In genomic region chr12:79191391-79191790, GRCh38 we compare ENCODE assay signal across 18 cellular contexts.
DNase-seq lines count a peak whose midpoint lies in the region; ATAC-seq and TF ChIP-seq lines count a peak whose summit lies in the region.
"Had no signal": no experiment of that assay in that cellular context is flagged by ENCODE, and none has a peak within 500 bp of the region (broad histone marks: within the 10 kb centered on the region; RNA-seq: fewer than 3 reads in every experiment).

No MANE protein-coding gene starts in this region.

- H3K36me3 ChIP-seq in spleen = no peaks in the 10 kb centered on the region

- ATAC-seq in GM18511 (IDR thresholded peaks at IDR 0.05; ENCODE audit: unreplicated experiment) (peak; percentile 48), GM19351 (IDR thresholded peaks at IDR 0.05; ENCODE audit: unreplicated experiment) (peak; percentile 53), HG03520 (IDR thresholded peaks at IDR 0.05; ENCODE audit: unreplicated experiment) (peak; percentile 75), memory B cell (ENCODE audit: low read depth) (peak; percentile 43), HG02678 (IDR thresholded peaks at IDR 0.05; ENCODE audit: unreplicated experiment) (no peak), GM18505 (IDR thresholded peaks at IDR 0.05; ENCODE audit: unreplicated experiment) (no peak)
- ATAC-seq: A549, Panc1, T-cell had no signal

- no peak for DNase-seq in memory B cell (ENCODE audit: low spot score in 2 of 2)
- DNase-seq in spleen = no peak
- DNase-seq: DMS 273 treated with DMSO at 0.1 percent for 48 hours, MV-4-11, NCI-H1417 treated with DMSO at 0.1 percent for 48 hours, NCI-H2081, NCI-H774, T-cell had no signal

- no peak for TF ChIP-seq CTCF in spleen (IDR thresholded peaks at IDR 0.05 in 8 of 11, conservative IDR thresholded peaks at IDR 0.05 in 3 of 11)

- H3K9me3 ChIP-seq in spleen = no peaks in the 10 kb centered on the region
- H3K9me3 ChIP-seq: A549 had no signal

- TF ChIP-seq POLR2A in spleen (IDR thresholded peaks at IDR 0.05) (no peak), GM18505 (IDR thresholded peaks at IDR 0.05; ENCODE audit: borderline replicate concordance, extremely low read depth, insufficient read depth, insufficient read length) (no peak)

- H3K4me3 ChIP-seq in spleen = no peak overlapping the region
- H3K4me3 ChIP-seq: A549 had no signal

- no peaks in the 10 kb centered on the region for H3K4me1 ChIP-seq in spleen
- H3K4me1 ChIP-seq: A549 had no signal

- no peak overlapping the region for H3K27ac ChIP-seq in spleen
- H3K27ac ChIP-seq: A549, HL-60 had no signal

- no peaks in the 10 kb centered on the region for H3K27me3 Mint-ChIP-seq in memory B cell
- H3K27me3 Mint-ChIP-seq: IgD-negative memory B cell, T-cell had no signal

- H3K4me1 Mint-ChIP-seq in memory B cell = no peaks in the 10 kb centered on the region
- H3K4me1 Mint-ChIP-seq: CD14-positive monocyte, T-cell had no signal

- H3K27me3 ChIP-seq in spleen (replicated peaks in 1 of 7) = no peaks in the 10 kb centered on the region

- H3K4me3 Mint-ChIP-seq in memory B cell = no peak overlapping the region
- H3K4me3 Mint-ChIP-seq: CD14-positive monocyte, T-cell had no signal

- H3K36me3 Mint-ChIP-seq in memory B cell = no peaks in the 10 kb centered on the region
- H3K36me3 Mint-ChIP-seq: CD14-positive monocyte, T-cell had no signal

- no peak overlapping the region for H3K27ac Mint-ChIP-seq in memory B cell
- H3K27ac Mint-ChIP-seq: CD14-positive monocyte, IgD-negative memory B cell, T-cell had no signal

- H3K9me3 Mint-ChIP-seq in memory B cell = no peaks in the 10 kb centered on the region
- H3K9me3 Mint-ChIP-seq: IgD-negative memory B cell had no signal

- intact Hi-C loops in spleen (cut with DNase I; ENCODE audit: low total_unique reads) = no loop called here

Comparison
In these comparisons a context has a peak if more than half of its experiments do, and no peak if none do; other contexts are left out.
1. ATAC-seq: peak in GM18511 (single experiment), GM19351 (single experiment), HG03520 (single experiment) and memory B cell (single experiment); none in HG02678 (single experiment) and GM18505 (single experiment).